10 cellular contexts compared by ENCODE assay signal in genomic region chr20:63696628-63697356, GRCh38. TPM values are rescaled to one million over a fixed set of nuclear protein-coding genes. Genes with fewer than 3 reads are reported as not detected.
A peak's percentile ranks its signal among the peaks of the same experiment; 100 is the strongest.
DNase-seq lines count a peak whose midpoint lies in the region; ATAC-seq, FAIRE-seq and TF ChIP-seq lines count a peak whose summit lies in the region.
"Had no signal": no experiment of that assay in that cellular context is flagged by ENCODE, and none has a peak within 500 bp of the region (broad histone marks: within the 10 kb centered on the region; RNA-seq: fewer than 3 reads in every experiment).

TSS of gene TNFRSF6B (plus strand) at chr20:63696652. CDS start at chr20:63696768, 116 bp downstream.

- H3K36me3 ChIP-seq in kidney (ENCODE audit: control insufficient read depth in 1 of 2, insufficient read depth in 2 of 2, low read length in 2 of 2) = no peaks in the 10 kb centered on the region

- peaks cover 0 to 14% of the 10 kb centered on the region in 2 donors for H3K4me1 ChIP-seq in kidney (ENCODE audit: control insufficient read depth in 1 of 2, insufficient read depth in 1 of 2, low read depth in 1 of 2, low read length in 2 of 2)

- peak within 1 kb of the TSS; percentile 72 for H3K4me3 Mint-ChIP-seq in MCF 10A (ENCODE audit: unreplicated experiment)
- peak within 1 kb of the TSS; percentile 9 to 67 for H3K4me3 Mint-ChIP-seq in stimulated activated naive CD8-positive, alpha-beta T cell treated with anti-CD3 and anti-CD28 coated beads, Interleukin-15, amount 100 ng/mL, for 72 hours

- no peak within 1 kb of the TSS for H3K27ac ChIP-seq in kidney (ENCODE audit: low read depth in 2 of 2, low read length in 2 of 2)

- no peak for TF ChIP-seq CTCF in MCF 10A (IDR thresholded peaks at IDR 0.05; ENCODE audit: unreplicated experiment)
- no peak for TF ChIP-seq CTCF in kidney (IDR thresholded peaks at IDR 0.05; ENCODE audit: borderline replicate concordance, extremely low read depth, insufficient read depth)

- no peaks in the 10 kb centered on the region for H3K27me3 Mint-ChIP-seq in MCF 10A (ENCODE audit: insufficient read depth, unreplicated experiment)
- H3K27me3 Mint-ChIP-seq in stimulated activated naive CD8-positive, alpha-beta T cell treated with anti-CD3 and anti-CD28 coated beads, Interleukin-15, amount 100 ng/mL, for 72 hours = no peaks in the 10 kb centered on the region

- no peak for FAIRE-seq in kidney (lab: Jason Lieb, UNC)
- FAIRE-seq: A204.1 had no signal

- H3K9ac ChIP-seq in kidney (ENCODE audit: low read length in 2 of 2) = no peak within 1 kb of the TSS

- peak within 1 kb of the TSS in 1 of 2 donors; percentile 32 for H3K4me3 ChIP-seq in kidney (ENCODE audit: low read length in 2 of 2)

- BruUV-seq in MCF 10A (replicated peaks; lab: Mats Ljungman, UMichigan) = TSS peak; percentile 71

- peaks cover 12% of the 10 kb centered on the region for H3K4me1 Mint-ChIP-seq in MCF 10A (ENCODE audit: insufficient read depth, unreplicated experiment)
- H3K4me1 Mint-ChIP-seq in stimulated activated naive CD8-positive, alpha-beta T cell treated with anti-CD3 and anti-CD28 coated beads, Interleukin-15, amount 100 ng/mL, for 72 hours = peaks cover 56% of the 10 kb centered on the region
- H3K4me1 Mint-ChIP-seq: nephron had no signal

- DNase-seq in DMS 273 (lab: John Stamatoyannopoulos, UW; ENCODE audit: unreplicated experiment) = peak; percentile 64
- no peak for DNase-seq in DMS 273 treated with DMSO at 0.1 percent for 48 hours (lab: John Stamatoyannopoulos, UW)
- DNase-seq in MCF 10A (ENCODE audit: unreplicated experiment) = peak; percentile 43
- peak; percentile 86 for DNase-seq in kidney
- peak in 1 of 2 donors; percentile 12 for DNase-seq in stimulated activated naive CD8-positive, alpha-beta T cell treated with anti-CD3 and anti-CD28 coated beads, Interleukin-15, amount 100 ng/mL, for 72 hours
- DNase-seq in HuH-7.5 (ENCODE audit: low spot score) = no peak
- no peak for DNase-seq in 8988T
- no peak for DNase-seq in NCI-H1105 (lab: John Stamatoyannopoulos, UW)

- CTCF ChIA-PET in MCF 10A (lab: Yijun Ruan, JAX) = interaction anchor here (0.6 to 1.2 kb wide), 3 partner anchors 9 to 560 kb away, joined by 4 to 5 read pairs (median 4); no protein-coding TSS in a partner anchor

- H3K36me3 Mint-ChIP-seq in MCF 10A (ENCODE audit: insufficient read depth, unreplicated experiment) = peaks cover 58% of the 10 kb centered on the region

- peak within 1 kb of the TSS; percentile 51 for H3K27ac Mint-ChIP-seq in MCF 10A (ENCODE audit: low read depth, unreplicated experiment)
- H3K27ac Mint-ChIP-seq in stimulated activated naive CD8-positive, alpha-beta T cell treated with anti-CD3 and anti-CD28 coated beads, Interleukin-15, amount 100 ng/mL, for 72 hours = peak within 1 kb of the TSS in 1 of 2 donors; percentile 93
- H3K27ac Mint-ChIP-seq: nephron had no signal

- POLR2A ChIA-PET in MCF 10A (lab: Yijun Ruan, JAX) = interaction anchor here (0.9 to 5.4 kb wide), 14 partner anchors 11 to 260 kb away, joined by 3 to 79 read pairs (median 8); partner anchors contain the start of genes ARFRP1, PPDPF, PTK6 and RTEL1

- H3K9me3 ChIP-seq in kidney (ENCODE audit: control insufficient read depth in 1 of 2, low read length in 2 of 2) = no peaks in the 10 kb centered on the region

- no peaks in the 10 kb centered on the region for H3K9me3 Mint-ChIP-seq in MCF 10A (ENCODE audit: unreplicated experiment)
- no peaks in the 10 kb centered on the region for H3K9me3 Mint-ChIP-seq in stimulated activated naive CD8-positive, alpha-beta T cell treated with anti-CD3 and anti-CD28 coated beads, Interleukin-15, amount 100 ng/mL, for 72 hours
- H3K9me3 Mint-ChIP-seq: nephron had no signal

- ATAC-seq in stimulated activated naive CD8-positive, alpha-beta T cell treated with anti-CD3 and anti-CD28 coated beads, Interleukin-15, amount 100 ng/mL, for 72 hours = peak; percentile 34

- intact Hi-C loops in MCF 10A (cut with micrococcal nuclease) (loop anchor here (2.0 to 5.0 kb wide), 3 partner anchors 39 to 159 kb away; partner anchors contain the start of genes PTK6 and RTEL1), kidney (cut with DNase I) (no loop called here)

RNA-seq across cellular contexts. Expression of gene TNFRSF6B, which starts in this region (rescaled TPM):
- total RNA-seq in MCF 10A (2022) (12.3 and 24.4 TPM in 2 replicates), kidney (64.5 TPM)
- 2.4 TPM for polyA plus RNA-seq in kidney (ENCODE audit: insufficient read depth, low read depth, low replicate concordance)

Comparison
In these comparisons a context has a peak if more than half of its experiments do, and no peak if none do; other contexts are left out.
1. DNase-seq: peak in DMS 273 (single experiment), MCF 10A (single experiment) and kidney (single experiment); none in DMS 273 treated with DMSO at 0.1 percent for 48 hours (single experiment), HuH-7.5 (single experiment), 8988T (single experiment) and NCI-H1105 (single experiment).